8 cellular contexts compared by ENCODE assay signal in the genomic region with DNA sequence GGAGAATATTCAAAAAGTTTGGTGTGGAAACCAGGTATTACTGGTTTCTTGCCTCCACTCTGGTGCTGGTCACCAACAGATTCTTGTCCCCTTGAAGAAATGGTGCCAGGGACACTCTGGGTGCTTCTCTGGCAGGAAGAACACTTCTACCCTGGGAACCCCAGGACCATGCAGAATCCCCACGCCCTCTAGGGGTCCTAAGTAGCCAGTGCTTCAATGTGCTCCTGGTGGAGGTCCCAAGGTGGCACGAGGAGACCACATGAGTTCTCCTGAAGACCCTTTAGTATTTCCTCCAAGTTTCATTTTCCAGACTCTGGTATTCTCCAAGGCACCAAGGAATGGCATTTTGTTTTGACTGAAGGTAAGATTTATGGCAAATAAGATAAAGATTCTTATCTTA.
DNase-seq lines count a peak whose midpoint lies in the region; ATAC-seq and TF ChIP-seq lines count a peak whose summit lies in the region.

No MANE protein-coding gene starts in this region.

- no peak overlapping the region for H2AFZ ChIP-seq in Loucy (ENCODE audit: low read length)

- no peaks in the 10 kb centered on the region for H3F3A ChIP-seq in Loucy (ENCODE audit: low read depth)

- H3K9me2 ChIP-seq in Loucy (replicated peaks; ENCODE audit: low read depth, low read length): no peaks in the 10 kb centered on the region

- H3K27ac ChIP-seq in C4-2B: no peak overlapping the region

- no peaks in the 10 kb centered on the region for H3K79me2 ChIP-seq in Loucy (ENCODE audit: insufficient read depth, low read length)

- no peak overlapping the region for H3K4me2 ChIP-seq in Loucy (ENCODE audit: low read depth, low read length, poor library complexity, severe bottlenecking)

- no peak overlapping the region for H3K9ac ChIP-seq in Loucy (ENCODE audit: low read depth, low read length, poor library complexity, severe bottlenecking)

- TF ChIP-seq CTCF in C4-2B (conservative IDR thresholded peaks at IDR 0.05) (peak; percentile 40), Loucy (conservative IDR thresholded peaks at IDR 0.05; ENCODE audit: low read length) (peak; percentile 79), choroid plexus epithelial cell (conservative IDR thresholded peaks at IDR 0.05; ENCODE audit: low read depth, low read length) (peak; percentile 35)

- H3K36me3 ChIP-seq in Loucy (ENCODE audit: insufficient read depth, low read length): no peaks in the 10 kb centered on the region

- no peaks in the 10 kb centered on the region for H3K4me1 ChIP-seq in Loucy (ENCODE audit: insufficient read depth, low read length, poor library complexity, severe bottlenecking)

- peak; percentile 4 for DNase-seq in choroid plexus epithelial cell (ENCODE audit: low read depth)
- no peak for DNase-seq in mucosa of gallbladder (ENCODE audit: low spot score)
- no peak for DNase-seq in SIG-M5 treated with dmso at 0.1 percent for 504 hours (lab: John Stamatoyannopoulos, UW; ENCODE audit: unreplicated experiment)
- DNase-seq in midbrain (lab: John Stamatoyannopoulos, UW): no peak

- no peaks in the 10 kb centered on the region for H3K9me3 ChIP-seq in Loucy (ENCODE audit: insufficient read depth, low read depth, low read length)

- H4K20me1 ChIP-seq in Loucy (ENCODE audit: insufficient read depth, low read length, poor library complexity, severe bottlenecking): no peaks in the 10 kb centered on the region

- ATAC-seq in GM18867 (IDR thresholded peaks at IDR 0.05; ENCODE audit: unreplicated experiment) (peak; percentile 81), HG02884 (IDR thresholded peaks at IDR 0.05; ENCODE audit: unreplicated experiment) (no peak)

- H3K27me3 ChIP-seq in Loucy (ENCODE audit: insufficient read depth, low read length, poor library complexity, severe bottlenecking): no peaks in the 10 kb centered on the region

- H3K4me3 ChIP-seq in Loucy (ENCODE audit: low read length, poor library complexity, severe bottlenecking) (no peak overlapping the region), choroid plexus epithelial cell (ENCODE audit: low read depth, low read length) (no peak overlapping the region)
